ENCODE assay signal across 8 cellular contexts in the genomic region with DNA sequence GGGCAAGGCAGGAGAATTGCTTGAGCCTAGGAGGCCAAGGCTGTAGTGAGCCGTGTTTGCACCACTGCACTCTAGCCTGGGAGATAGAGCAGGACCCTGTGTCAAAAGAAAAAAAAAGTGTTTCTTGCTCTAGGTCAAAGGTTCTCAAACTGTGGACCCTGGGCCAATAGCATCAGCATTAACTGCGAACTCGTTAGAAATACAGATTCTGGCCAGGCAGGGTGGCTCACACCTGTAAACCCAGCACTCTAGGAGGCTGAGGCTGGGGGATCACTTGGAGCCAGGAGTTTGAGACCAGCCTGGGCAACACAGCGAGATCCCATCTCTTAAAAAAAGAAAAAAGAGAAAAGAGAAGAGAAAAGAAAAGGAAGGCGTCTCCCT. TPM values are rescaled to one million over a fixed set of nuclear protein-coding genes. Genes with fewer than 3 reads are reported as not detected.
DNase-seq lines count a peak whose midpoint lies in the region; ATAC-seq, FAIRE-seq and TF ChIP-seq lines count a peak whose summit lies in the region.

No MANE protein-coding gene starts in this region.

- BruUV-seq in PC-3 (replicated peaks; lab: Mats Ljungman, UMichigan): no TSS peak

- intact Hi-C loops in CD4-positive, alpha-beta memory T cell (cut with micrococcal nuclease): loop anchor here (1.0 to 2.0 kb wide), 5 partner anchors 13 to 149 kb away; partner anchors contain the start of genes SBNO1, SNRNP35 and TMED2
- intact Hi-C loops in PC-3 (cut with micrococcal nuclease): no loop called here

- CTCF ChIA-PET in CD4-positive, alpha-beta memory T cell (lab: Charles Lee; ENCODE audit: partially characterized antibody): interaction anchor here (0.8 to 2.9 kb wide), 8 partner anchors 8 to 147 kb away, joined by 3 to 10 read pairs (median 4); partner anchors contain the start of gene SNRNP35
- CTCF ChIA-PET in PC-3 (lab: Charles Lee): no interaction called here

- TF ChIP-seq CTCF in PC-3 (conservative IDR thresholded peaks at IDR 0.05; ENCODE audit: low read depth, low read length): no peak
- TF ChIP-seq CTCF in epithelial cell of esophagus (IDR thresholded peaks at IDR 0.05; ENCODE audit: insufficient read depth, low read depth, low read length, missing control alignments): no peak
- no peak for TF ChIP-seq CTCF in osteocyte (IDR thresholded peaks at IDR 0.05)

- peak overlapping the region; percentile 79 to 95 for H3K4me3 ChIP-seq in CD4-positive, alpha-beta memory T cell (ENCODE audit: low read length in 2 of 2)
- H3K4me3 ChIP-seq in PC-3 (ENCODE audit: low read length) (peak overlapping the region; percentile 93), epithelial cell of esophagus (ENCODE audit: low read length) (peak overlapping the region; percentile 81)

- ATAC-seq in PC-3 (no peak), HG03280 (IDR thresholded peaks at IDR 0.05; ENCODE audit: unreplicated experiment) (no peak), HG03025 (IDR thresholded peaks at IDR 0.05; ENCODE audit: low FRiP score, unreplicated experiment) (no peak)

- peaks cover 28 to 68% (median 47%) of the 10 kb centered on the region in 4 donors for H3K4me1 Mint-ChIP-seq in CD4-positive, alpha-beta memory T cell
- H3K4me1 Mint-ChIP-seq in osteocyte (ENCODE audit: unreplicated experiment): peaks cover 25% of the 10 kb centered on the region

- H3K4me1 ChIP-seq in CD4-positive, alpha-beta memory T cell (ENCODE audit: insufficient read depth, low read length): peaks cover 58% of the 10 kb centered on the region
- H3K4me1 ChIP-seq in PC-3 (ENCODE audit: insufficient read depth, low read length): peaks cover 6% of the 10 kb centered on the region; the same call in 1 of the 2 replicates

- POLR2A ChIA-PET in CD4-positive, alpha-beta memory T cell (lab: Charles Lee; ENCODE audit: partially characterized antibody): interaction anchor here (0.8 to 10.1 kb wide), 11 partner anchors 9 to 461 kb away, joined by 3 to 141 read pairs (median 7); partner anchors contain the start of genes KMT5A and SNRNP35
- POLR2A ChIA-PET in PC-3 (lab: Charles Lee; ENCODE audit: unreplicated experiment): no interaction called here

- H3F3A ChIP-seq in PC-3 (ENCODE audit: low read length, unreplicated experiment): no peaks in the 10 kb centered on the region

- peak overlapping the region; percentile 100 for H2AFZ ChIP-seq in PC-3 (ENCODE audit: low read length)

- no peak for DNase-seq in CD4-positive, alpha-beta memory T cell
- DNase-seq in PC-3 (no peak), epithelial cell of esophagus (ENCODE audit: low read depth) (no peak), osteocyte (ENCODE audit: extremely low spot score, unreplicated experiment) (no peak), ecto neural progenitor cell (ENCODE audit: low spot score) (no peak), GM12891 (ENCODE audit: insufficient read length, low spot score) (no peak)

- no peaks in the 10 kb centered on the region for H3K27me3 ChIP-seq in CD4-positive, alpha-beta memory T cell (ENCODE audit: insufficient read depth, low read length)
- no peaks in the 10 kb centered on the region for H3K27me3 ChIP-seq in PC-3 (ENCODE audit: low read length)

- no peak overlapping the region for H3K9ac ChIP-seq in PC-3 (ENCODE audit: low read length)

- H3K27ac ChIP-seq in CD4-positive, alpha-beta memory T cell (ENCODE audit: low read depth, low read length): peak overlapping the region; percentile 98
- H3K27ac ChIP-seq in PC-3 (ENCODE audit: low read length): no peak overlapping the region

- peak overlapping the region; percentile 88 to 99 (median 96) for H3K27ac Mint-ChIP-seq in CD4-positive, alpha-beta memory T cell
- H3K27ac Mint-ChIP-seq in osteocyte (ENCODE audit: unreplicated experiment): peak overlapping the region; percentile 87

- H4K20me1 ChIP-seq in PC-3 (ENCODE audit: low read length): no peaks in the 10 kb centered on the region

- H3K9me3 ChIP-seq in CD4-positive, alpha-beta memory T cell (ENCODE audit: control insufficient read depth in 1 of 2, low read length in 2 of 2): no peaks in the 10 kb centered on the region
- no peaks in the 10 kb centered on the region for H3K9me3 ChIP-seq in PC-3 (ENCODE audit: low read length)

- H3K9me2 ChIP-seq in PC-3 (replicated peaks; ENCODE audit: low read length): no peaks in the 10 kb centered on the region

- H3K4me2 ChIP-seq in PC-3 (ENCODE audit: low read length): peak overlapping the region; percentile 97

- H3K9me3 Mint-ChIP-seq in CD4-positive, alpha-beta memory T cell: no peaks in the 10 kb centered on the region
- H3K9me3 Mint-ChIP-seq in osteocyte (ENCODE audit: unreplicated experiment): no peaks in the 10 kb centered on the region

- H3K36me3 ChIP-seq in CD4-positive, alpha-beta memory T cell (ENCODE audit: insufficient read depth, low read length): no peaks in the 10 kb centered on the region
- H3K36me3 ChIP-seq in PC-3 (ENCODE audit: low read depth, low read length): no peaks in the 10 kb centered on the region

- no peak for TF ChIP-seq POLR2A in GM12891 (IDR thresholded peaks at IDR 0.05; ENCODE audit: low read depth, low read length)

- peaks cover 9% of the 10 kb centered on the region for H3K79me2 ChIP-seq in PC-3 (ENCODE audit: low read length)

- FAIRE-seq in GM12891 (lab: Jason Lieb, UNC): no peak

- H3K27me3 Mint-ChIP-seq in CD4-positive, alpha-beta memory T cell: no peaks in the 10 kb centered on the region
- H3K27me3 Mint-ChIP-seq in osteocyte (ENCODE audit: unreplicated experiment): no peaks in the 10 kb centered on the region

- peaks cover 7 to 28% of the 10 kb centered on the region in 2 donors for H3K36me3 Mint-ChIP-seq in CD4-positive, alpha-beta memory T cell
- H3K36me3 Mint-ChIP-seq in osteocyte (ENCODE audit: unreplicated experiment): peaks cover 4% of the 10 kb centered on the region

- peak overlapping the region; percentile 93 to 97 (median 95) for H3K4me3 Mint-ChIP-seq in CD4-positive, alpha-beta memory T cell
- H3K4me3 Mint-ChIP-seq in osteocyte (ENCODE audit: unreplicated experiment): peak overlapping the region; percentile 97

TF ChIP-seq in GM12891, 5 proteins besides CTCF, POLR2A, EP300 and RAD21:
- TF ChIP-seq TAF1 (IDR thresholded peaks at IDR 0.05; ENCODE audit: low read depth, low read length) (no peak), SPI1 (IDR thresholded peaks at IDR 0.05; ENCODE audit: low read depth, low read length) (no peak), PAX5 (IDR thresholded peaks at IDR 0.05; ENCODE audit: insufficient read depth, low read length, severe bottlenecking) (no peak), POLR2AphosphoS5 (IDR thresholded peaks at IDR 0.05; ENCODE audit: low read depth, low read length) (no peak), POU2F2 (IDR thresholded peaks at IDR 0.05; ENCODE audit: low read depth, low read length) (no peak)
TF ChIP-seq in GM12891: peak in this region for 0.

RNA-seq across cellular contexts. Expression of gene RILPL2, which starts 0.9 kb away (rescaled TPM):
- 10 to 100 TPM; 11.6 to 11.9 TPM for total RNA-seq in CD4-positive, alpha-beta memory T cell
- polyA plus RNA-seq in CD4-positive, alpha-beta memory T cell: 10 to 100 TPM; 13.3 to 13.7 TPM
- total RNA-seq in PC-3 (2014; rRNA removed) (2.2 and 3.2 TPM in 2 replicates), osteocyte (4.1 and 4.4 TPM in 2 replicates)
- polyA plus RNA-seq in GM12891 (2012; ENCODE audit: low read depth, missing spikeins): 14.4 TPM

RNA-seq across cellular contexts. Expression of gene SNRNP35, which starts 22.3 kb away (rescaled TPM):
- 10 to 100 TPM; 44.0 to 49.5 TPM for total RNA-seq in CD4-positive, alpha-beta memory T cell
- 10 to 100 TPM; 39.0 to 40.4 TPM for polyA plus RNA-seq in CD4-positive, alpha-beta memory T cell
- total RNA-seq in PC-3 (2014; rRNA removed) (15.9 and 22.9 TPM in 2 replicates), osteocyte (19.4 and 21.6 TPM in 2 replicates)
- 25.6 TPM for polyA plus RNA-seq in GM12891 (2012; ENCODE audit: low read depth, missing spikeins)

RNA-seq across cellular contexts. Expression of gene KMT5A, which starts 51.7 kb away (rescaled TPM):
- 10 to 100 TPM; 31.5 to 35.9 TPM for total RNA-seq in CD4-positive, alpha-beta memory T cell
- polyA plus RNA-seq in CD4-positive, alpha-beta memory T cell: 1 to 10 TPM; 1.0 to 4.3 TPM
- total RNA-seq in PC-3 (2014; rRNA removed) (59.3 and 73.5 TPM in 2 replicates), osteocyte (42.5 and 45.6 TPM in 2 replicates)
- polyA plus RNA-seq in GM12891 (2012; ENCODE audit: low read depth, missing spikeins): 26.4 TPM
